In genomic region chr1:231423648-231424047, GRCh38 we compare ENCODE assay signal across 1 cellular context.
TF ChIP-seq lines count a peak whose summit lies in the region.

No MANE protein-coding gene starts in this region.

TF ChIP-seq in HepG2, 621 proteins besides CTCF, POLR2A, EP300 and RAD21 (continued from another document and continues in another):
- TF ChIP-seq THAP9 (CRISPR knock-in tag; IDR thresholded peaks at IDR 0.05; ENCODE audit: borderline replicate concordance) (no peak), ISL2 (CRISPR knock-in tag; IDR thresholded peaks at IDR 0.05) (peak; percentile 74), TRIM24 (CRISPR knock-in tag; IDR thresholded peaks at IDR 0.05) (no peak), HNRNPLL (IDR thresholded peaks at IDR 0.05; ENCODE audit: low read depth, low read length, poor library complexity, severe bottlenecking) (no peak), BRF2 (CRISPR knock-in tag; IDR thresholded peaks at IDR 0.05) (no peak), ZNF430 (CRISPR knock-in tag; IDR thresholded peaks at IDR 0.05) (no peak), NFIB (CRISPR knock-in tag; IDR thresholded peaks at IDR 0.05; ENCODE audit: borderline replicate concordance) (no peak), ZNF276 (CRISPR knock-in tag; IDR thresholded peaks at IDR 0.05; ENCODE audit: low read depth) (no peak), ZFY (CRISPR knock-in tag; IDR thresholded peaks at IDR 0.05) (no peak), ZKSCAN1 (IDR thresholded peaks at IDR 0.05; ENCODE audit: low read length) (peak; percentile 61; the same call in 1 of the 2 replicates), NCOA1 (CRISPR knock-in tag; IDR thresholded peaks at IDR 0.05) (no peak), ZNF839 (CRISPR knock-in tag; IDR thresholded peaks at IDR 0.05; ENCODE audit: borderline replicate concordance) (no peak), ZNF160 (CRISPR knock-in tag; IDR thresholded peaks at IDR 0.05) (no peak), ZNF383 (CRISPR knock-in tag; IDR thresholded peaks at IDR 0.05; ENCODE audit: borderline replicate concordance) (no peak), WIZ (CRISPR knock-in tag; IDR thresholded peaks at IDR 0.05) (no peak), ZNF451 (CRISPR knock-in tag; IDR thresholded peaks at IDR 0.05) (no peak), EHMT2 (IDR thresholded peaks at IDR 0.05; ENCODE audit: borderline replicate concordance, low read depth, low read length) (no peak), ZNF101 (CRISPR knock-in tag; IDR thresholded peaks at IDR 0.05; ENCODE audit: borderline replicate concordance, low read depth) (no peak), ZNF143 (CRISPR knock-in tag; IDR thresholded peaks at IDR 0.05) (no peak), MBNL3 (CRISPR knock-in tag; conservative IDR thresholded peaks at IDR 0.05) (no peak), STAT5B (CRISPR knock-in tag; IDR thresholded peaks at IDR 0.05) (no peak), PRDM15 (CRISPR knock-in tag; IDR thresholded peaks at IDR 0.05) (no peak), CREB3 (CRISPR knock-in tag; IDR thresholded peaks at IDR 0.05) (no peak), SRSF4 (IDR thresholded peaks at IDR 0.05; ENCODE audit: low read depth, low read length, poor library complexity, severe bottlenecking) (no peak), FOXA1 (IDR thresholded peaks at IDR 0.05) (peak; percentile 92), FOXA1 (CRISPR knock-in tag; IDR thresholded peaks at IDR 0.05) (peak; percentile 98), ELF1 (CRISPR knock-in tag; IDR thresholded peaks at IDR 0.05) (no peak), KAT2B (IDR thresholded peaks at IDR 0.05; ENCODE audit: borderline replicate concordance, low read depth, low read length) (no peak), ZNF782 (CRISPR knock-in tag; IDR thresholded peaks at IDR 0.05; ENCODE audit: borderline replicate concordance) (no peak), ZNF484 (CRISPR knock-in tag; IDR thresholded peaks at IDR 0.05; ENCODE audit: borderline replicate concordance, low read depth) (no peak), MTERF4 (CRISPR knock-in tag; IDR thresholded peaks at IDR 0.05) (no peak), DNMT1 (CRISPR knock-in tag; IDR thresholded peaks at IDR 0.05) (no peak), ZMYM2 (CRISPR knock-in tag; IDR thresholded peaks at IDR 0.05) (no peak), FIP1L1 (IDR thresholded peaks at IDR 0.05; ENCODE audit: borderline replicate concordance, insufficient read depth, low read depth, low read length) (no peak), HNF4A (CRISPR knock-in tag; IDR thresholded peaks at IDR 0.05) (peak; percentile 97), ZNF7 (CRISPR knock-in tag; IDR thresholded peaks at IDR 0.05) (no peak), ZNF138 (CRISPR knock-in tag; IDR thresholded peaks at IDR 0.05; ENCODE audit: low read depth) (no peak), GATAD1 (CRISPR knock-in tag; IDR thresholded peaks at IDR 0.05) (peak; percentile 47; the same call in 1 of the 2 replicates), ARNT2 (CRISPR knock-in tag; IDR thresholded peaks at IDR 0.05; ENCODE audit: low read depth) (no peak), TMF1 (CRISPR knock-in tag; IDR thresholded peaks at IDR 0.05; ENCODE audit: low read depth) (no peak), ZMYM4 (CRISPR knock-in tag; IDR thresholded peaks at IDR 0.05) (peak; percentile 30; the same call in 1 of the 2 replicates), ZNF225 (CRISPR knock-in tag; IDR thresholded peaks at IDR 0.05) (no peak), ZNF362 (CRISPR knock-in tag; IDR thresholded peaks at IDR 0.05; ENCODE audit: borderline replicate concordance) (no peak), ZKSCAN5 (CRISPR knock-in tag; IDR thresholded peaks at IDR 0.05) (no peak), ATF5 (CRISPR knock-in tag; IDR thresholded peaks at IDR 0.05; ENCODE audit: low read depth) (no peak), FOXP1 (IDR thresholded peaks at IDR 0.05) (peak; percentile 55; the same call in 1 of the 2 replicates), FOXP1 (CRISPR knock-in tag; IDR thresholded peaks at IDR 0.05) (peak; percentile 94), PLRG1 (conservative IDR thresholded peaks at IDR 0.05) (no peak), ZNF556 (CRISPR knock-in tag; IDR thresholded peaks at IDR 0.05; ENCODE audit: borderline replicate concordance) (no peak), THRA (CRISPR knock-in tag; IDR thresholded peaks at IDR 0.05; ENCODE audit: borderline replicate concordance) (no peak), PAXIP1 (CRISPR knock-in tag; conservative IDR thresholded peaks at IDR 0.05) (peak; percentile 95), ZNF234 (CRISPR knock-in tag; conservative IDR thresholded peaks at IDR 0.05) (no peak), ZNF335 (CRISPR knock-in tag; IDR thresholded peaks at IDR 0.05) (peak; percentile 91), JDP2 (CRISPR knock-in tag; IDR thresholded peaks at IDR 0.05; ENCODE audit: borderline replicate concordance) (no peak)
